ENCODE assay signal across 14 cellular contexts in the genomic region with DNA sequence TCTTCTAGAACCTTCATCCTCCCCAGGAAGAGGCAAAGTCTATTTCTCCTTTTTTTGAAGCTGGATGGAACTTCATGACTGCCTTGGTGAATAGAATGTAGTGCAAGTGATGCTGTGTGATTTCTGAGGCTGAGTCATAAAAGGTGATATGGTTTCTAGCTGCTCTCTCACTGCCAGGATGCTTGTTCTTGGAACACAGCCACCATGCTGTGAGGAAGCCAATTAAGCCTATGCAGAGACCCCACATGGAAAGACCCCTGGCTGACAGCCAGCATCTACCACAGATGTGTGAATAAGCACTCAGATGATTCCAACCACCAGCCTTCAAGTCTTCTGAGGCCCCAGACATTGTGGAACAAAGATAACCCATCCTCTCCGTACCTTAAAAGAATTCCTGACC. TPM values are rescaled to one million over a fixed set of nuclear protein-coding genes. Genes with fewer than 3 reads are reported as not detected.
DNase-seq lines count a peak whose midpoint lies in the region; TF ChIP-seq lines count a peak whose summit lies in the region.
"Had no signal": no experiment of that assay in that cellular context is flagged by ENCODE, and none has a peak within 500 bp of the region (broad histone marks: within the 10 kb centered on the region; RNA-seq: fewer than 3 reads in every experiment).

No MANE protein-coding gene starts in this region.

- H3K27ac ChIP-seq in HEK293 (ENCODE audit: extremely low read depth, low read depth, low read length): no peak overlapping the region
- H3K27ac ChIP-seq: RWPE1, thoracic aorta had no signal

- no peaks in the 10 kb centered on the region for H3K36me3 ChIP-seq in HEK293 (ENCODE audit: control insufficient read depth in 2 of 2, insufficient read depth in 1 of 2, low read length in 2 of 2)
- H3K36me3 ChIP-seq: thoracic aorta had no signal

- POLR2A ChIA-PET in HEK293 (lab: Yijun Ruan, JAX): interaction anchor here (1.3 kb wide), 1 partner anchor 58 kb away, joined by 3 read pairs; no protein-coding TSS in a partner anchor

- peaks cover 0 to 4% (median 0%) of the 10 kb centered on the region in 3 donors for H3K27me3 Mint-ChIP-seq in immature natural killer cell (ENCODE audit: low read depth in 3 of 3)

- H3K4me3 ChIP-seq in HEK293 (ENCODE audit: low read depth, low read length): no peak overlapping the region
- H3K4me3 ChIP-seq: lung, thoracic aorta had no signal

- H3K36me3 Mint-ChIP-seq in immature natural killer cell: peaks cover 0 to 8% (median 4%) of the 10 kb centered on the region in 3 donors

- no peaks in the 10 kb centered on the region for H3K4me1 Mint-ChIP-seq in immature natural killer cell

- CTCF ChIA-PET in HEK293 (lab: Yijun Ruan, JAX): no interaction called here

- H3K4me1 ChIP-seq in HEK293 (ENCODE audit: control insufficient read depth, insufficient read depth, low read length): peaks cover 10% of the 10 kb centered on the region

- peak; percentile 4 for DNase-seq in NCI-H1417 treated with DMSO at 0.1 percent for 48 hours (lab: John Stamatoyannopoulos, UW)
- DNase-seq in RPMI7951 (ENCODE audit: low read depth): peak; percentile 52
- peak; percentile 17 to 20 for DNase-seq in lung microvascular endothelial cell (ENCODE audit: low read depth in 2 of 2)
- no peak for DNase-seq in activated CD4-positive, CD25-positive, alpha-beta regulatory T cell treated with anti-CD3 and anti-CD28 coated beads, Interleukin-2, amount 50 U/mL, for 72 hours
- DNase-seq in immature natural killer cell: no peak
- no peak for DNase-seq in stimulated activated naive CD4-positive, alpha-beta T cell treated with Interleukin-2 at 50 U/mL for 16 hours (lab: John Stamatoyannopoulos, UW)
- DNase-seq: activated naive CD4-positive, alpha-beta T cell treated with anti-CD3 and anti-CD28 coated beads, Interleukin-2, amount 50 U/mL, for 16 hours; T1000 had no signal

- no peaks in the 10 kb centered on the region for H3K9me3 Mint-ChIP-seq in immature natural killer cell

- no peak overlapping the region for H3K4me3 Mint-ChIP-seq in immature natural killer cell

- TF ChIP-seq CTCF in HEK293 (tag by site-specific recombination; IDR thresholded peaks at IDR 0.05): no peak

- H3K27ac Mint-ChIP-seq in immature natural killer cell: no peak overlapping the region

- no peaks in the 10 kb centered on the region for H3K9me3 ChIP-seq in HEK293 (ENCODE audit: control insufficient read depth, insufficient read depth, low read depth, low read length)
- H3K9me3 ChIP-seq: thoracic aorta had no signal

TF ChIP-seq in HEK293, 187 proteins besides CTCF, POLR2A, EP300 and RAD21 (continues in another document):
- no peak for TF ChIP-seq ZBTB48 (tag by site-specific recombination; IDR thresholded peaks at IDR 0.05)
- no peak for TF ChIP-seq MYNN (tag by site-specific recombination; IDR thresholded peaks at IDR 0.05; ENCODE audit: borderline replicate concordance)
- TF ChIP-seq ZNF133 (tag by site-specific recombination; IDR thresholded peaks at IDR 0.05): peak; percentile 56; the same call in 1 of the 2 replicates
- peak; percentile 95 for TF ChIP-seq ZNF660 (tag by site-specific recombination; IDR thresholded peaks at IDR 0.05)
- no peak for TF ChIP-seq KLF16 (tag by site-specific recombination; IDR thresholded peaks at IDR 0.05)
- peak; percentile 90 for TF ChIP-seq FEZF1 (tag by site-specific recombination; IDR thresholded peaks at IDR 0.05)
- TF ChIP-seq ZNF404 (tag by site-specific recombination; IDR thresholded peaks at IDR 0.05): no peak
- no peak for TF ChIP-seq ZNF555 (tag by site-specific recombination; conservative IDR thresholded peaks at IDR 0.05)
- TF ChIP-seq, protein P1, sequence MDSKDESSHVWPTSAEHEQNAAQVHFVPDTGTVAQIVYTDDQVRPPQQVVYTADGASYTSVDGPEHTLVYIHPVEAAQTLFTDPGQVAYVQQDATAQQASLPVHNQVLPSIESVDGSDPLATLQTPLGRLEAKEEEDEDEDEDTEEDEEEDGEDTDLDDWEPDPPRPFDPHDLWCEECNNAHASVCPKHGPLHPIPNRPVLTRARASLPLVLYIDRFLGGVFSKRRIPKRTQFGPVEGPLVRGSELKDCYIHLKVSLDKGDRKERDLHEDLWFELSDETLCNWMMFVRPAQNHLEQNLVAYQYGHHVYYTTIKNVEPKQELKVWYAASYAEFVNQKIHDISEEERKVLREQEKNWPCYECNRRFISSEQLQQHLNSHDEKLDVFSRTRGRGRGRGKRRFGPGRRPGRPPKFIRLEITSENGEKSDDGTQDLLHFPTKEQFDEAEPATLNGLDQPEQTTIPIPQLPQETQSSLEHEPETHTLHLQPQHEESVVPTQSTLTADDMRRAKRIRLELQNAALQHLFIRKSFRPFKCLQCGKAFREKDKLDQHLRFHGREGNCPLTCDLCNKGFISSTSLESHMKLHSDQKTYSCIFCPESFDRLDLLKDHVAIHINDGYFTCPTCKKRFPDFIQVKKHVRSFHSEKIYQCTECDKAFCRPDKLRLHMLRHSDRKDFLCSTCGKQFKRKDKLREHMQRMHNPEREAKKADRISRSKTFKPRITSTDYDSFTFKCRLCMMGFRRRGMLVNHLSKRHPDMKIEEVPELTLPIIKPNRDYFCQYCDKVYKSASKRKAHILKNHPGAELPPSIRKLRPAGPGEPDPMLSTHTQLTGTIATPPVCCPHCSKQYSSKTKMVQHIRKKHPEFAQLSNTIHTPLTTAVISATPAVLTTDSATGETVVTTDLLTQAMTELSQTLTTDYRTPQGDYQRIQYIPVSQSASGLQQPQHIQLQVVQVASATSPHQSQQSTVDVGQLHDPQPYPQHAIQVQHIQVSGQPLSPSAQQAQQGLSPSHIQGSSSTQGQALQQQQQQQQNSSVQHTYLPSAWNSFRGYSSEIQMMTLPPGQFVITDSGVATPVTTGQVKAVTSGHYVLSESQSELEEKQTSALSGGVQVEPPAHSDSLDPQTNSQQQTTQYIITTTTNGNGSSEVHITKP (tag by site-specific recombination; IDR thresholded peaks at IDR 0.05): peak; percentile 29
- TF ChIP-seq ZIC2 (tag by site-specific recombination; IDR thresholded peaks at IDR 0.05): peak; percentile 72
- peak; percentile 45; the same call in 1 of the 2 replicates for TF ChIP-seq ZBTB21 (tag by site-specific recombination; IDR thresholded peaks at IDR 0.05)
- TF ChIP-seq IKZF3 (tag by site-specific recombination; IDR thresholded peaks at IDR 0.05): peak; percentile 61
- TF ChIP-seq PRDM1 (tag by site-specific recombination; IDR thresholded peaks at IDR 0.05): 0 out of 2 replicates have a peak, but pooled peaks have one; percentile 23
- TF ChIP-seq, protein P2, sequence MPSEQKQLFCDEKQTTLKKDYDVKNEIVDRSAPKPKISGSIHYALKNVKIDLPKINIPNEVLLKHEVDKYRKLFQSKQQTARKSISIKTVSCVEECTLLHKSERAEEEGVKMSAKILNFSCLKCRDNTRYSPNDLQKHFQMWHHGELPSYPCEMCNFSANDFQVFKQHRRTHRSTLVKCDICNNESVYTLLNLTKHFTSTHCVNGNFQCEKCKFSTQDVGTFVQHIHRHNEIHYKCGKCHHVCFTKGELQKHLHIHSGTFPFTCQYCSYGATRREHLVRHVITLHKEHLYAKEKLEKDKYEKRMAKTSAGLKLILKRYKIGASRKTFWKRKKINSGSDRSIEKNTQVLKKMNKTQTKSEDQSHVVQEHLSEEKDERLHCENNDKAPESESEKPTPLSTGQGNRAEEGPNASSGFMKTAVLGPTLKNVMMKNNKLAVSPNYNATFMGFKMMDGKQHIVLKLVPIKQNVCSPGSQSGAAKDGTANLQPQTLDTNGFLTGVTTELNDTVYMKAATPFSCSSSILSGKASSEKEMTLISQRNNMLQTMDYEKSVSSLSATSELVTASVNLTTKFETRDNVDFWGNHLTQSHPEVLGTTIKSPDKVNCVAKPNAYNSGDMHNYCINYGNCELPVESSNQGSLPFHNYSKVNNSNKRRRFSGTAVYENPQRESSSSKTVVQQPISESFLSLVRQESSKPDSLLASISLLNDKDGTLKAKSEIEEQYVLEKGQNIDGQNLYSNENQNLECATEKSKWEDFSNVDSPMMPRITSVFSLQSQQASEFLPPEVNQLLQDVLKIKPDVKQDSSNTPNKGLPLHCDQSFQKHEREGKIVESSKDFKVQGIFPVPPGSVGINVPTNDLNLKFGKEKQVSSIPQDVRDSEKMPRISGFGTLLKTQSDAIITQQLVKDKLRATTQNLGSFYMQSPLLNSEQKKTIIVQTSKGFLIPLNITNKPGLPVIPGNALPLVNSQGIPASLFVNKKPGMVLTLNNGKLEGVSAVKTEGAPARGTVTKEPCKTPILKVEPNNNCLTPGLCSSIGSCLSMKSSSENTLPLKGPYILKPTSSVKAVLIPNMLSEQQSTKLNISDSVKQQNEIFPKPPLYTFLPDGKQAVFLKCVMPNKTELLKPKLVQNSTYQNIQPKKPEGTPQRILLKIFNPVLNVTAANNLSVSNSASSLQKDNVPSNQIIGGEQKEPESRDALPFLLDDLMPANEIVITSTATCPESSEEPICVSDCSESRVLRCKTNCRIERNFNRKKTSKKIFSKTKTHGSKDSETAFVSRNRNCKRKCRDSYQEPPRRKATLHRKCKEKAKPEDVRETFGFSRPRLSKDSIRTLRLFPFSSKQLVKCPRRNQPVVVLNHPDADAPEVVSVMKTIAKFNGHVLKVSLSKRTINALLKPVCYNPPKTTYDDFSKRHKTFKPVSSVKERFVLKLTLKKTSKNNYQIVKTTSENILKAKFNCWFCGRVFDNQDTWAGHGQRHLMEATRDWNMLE (tag by site-specific recombination; conservative IDR thresholded peaks at IDR 0.05; ENCODE audit: low read depth): 0 out of 2 replicates have a peak, but pooled peaks have one; percentile 37
- peak; percentile 85 for TF ChIP-seq GLIS1 (tag by site-specific recombination; IDR thresholded peaks at IDR 0.05)
- no peak for TF ChIP-seq ZNF239 (tag by site-specific recombination; IDR thresholded peaks at IDR 0.05)
- no peak for TF ChIP-seq ZNF549 (tag by site-specific recombination; IDR thresholded peaks at IDR 0.05)
- TF ChIP-seq ZNF350 (tag by site-specific recombination; IDR thresholded peaks at IDR 0.05): peak; percentile 93
- no peak for TF ChIP-seq ZNF626 (tag by site-specific recombination; IDR thresholded peaks at IDR 0.05)
- peak; percentile 82 for TF ChIP-seq ZNF335 (tag by site-specific recombination; conservative IDR thresholded peaks at IDR 0.05)
- no peak for TF ChIP-seq SETDB1 (IDR thresholded peaks at IDR 0.05; ENCODE audit: insufficient read length, low read length)

RNA-seq across cellular contexts. Expression of a gene that starts 57.0 kb away (rescaled TPM):
- 1.8 and 3.4 TPM in 2 replicates for total RNA-seq in RPMI7951 (2014; rRNA removed; shearing (Covaris generic))
- 0.40 and 0.65 TPM in 2 replicates for total RNA-seq in lung microvascular endothelial cell
- polyA plus RNA-seq in immature natural killer cell: not detected
- total RNA-seq: chondrocyte, esophagus mucosa, thoracic aorta had no signal

Comparison
In these comparisons a context has a peak if more than half of its experiments do, and no peak if none do; other contexts are left out.
1. DNase-seq: peak in NCI-H1417 treated with DMSO at 0.1 percent for 48 hours (single experiment), RPMI7951 (single experiment) and lung microvascular endothelial cell (2 of 2); none in activated CD4-positive, CD25-positive, alpha-beta regulatory T cell treated with anti-CD3 and anti-CD28 coated beads, Interleukin-2, amount 50 U/mL, for 72 hours (single experiment), immature natural killer cell (0 of 3) and stimulated activated naive CD4-positive, alpha-beta T cell treated with Interleukin-2 at 50 U/mL for 16 hours (single experiment).